In the genomic region with DNA sequence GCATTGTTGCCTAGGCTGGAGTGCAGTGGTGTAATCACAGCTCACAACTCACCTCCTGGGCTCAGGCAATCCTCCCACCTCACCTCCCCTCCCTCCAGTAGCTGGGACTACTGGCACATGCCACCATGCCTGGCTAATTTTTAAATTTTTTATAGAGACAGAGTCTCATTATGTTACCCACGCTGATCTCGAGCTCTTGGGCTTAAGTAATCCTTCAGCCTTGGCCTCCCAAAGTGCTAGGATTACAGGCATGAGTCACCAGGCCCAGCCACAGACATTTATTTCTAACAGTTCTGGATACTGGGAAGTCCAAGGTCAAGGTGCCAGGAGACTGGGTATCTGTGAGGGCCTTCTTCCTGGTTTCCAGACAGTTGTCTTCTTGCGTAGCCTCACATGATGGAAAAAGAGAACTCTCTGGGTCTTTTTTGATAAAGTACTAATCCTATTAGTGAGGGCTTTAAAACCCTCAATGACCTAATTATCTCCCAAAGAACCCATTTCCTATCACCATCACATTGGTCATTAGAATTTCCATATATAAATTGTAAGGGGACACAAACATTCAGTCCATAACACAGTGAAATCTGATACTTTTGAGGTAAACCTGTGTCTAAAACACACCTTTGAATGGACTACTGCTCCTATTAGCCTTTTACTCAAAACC, we compare ENCODE assay signal across 1 cellular context.
A peak's percentile ranks its signal among the peaks of the same experiment; 100 is the strongest.
TF ChIP-seq lines count a peak whose summit lies in the region.

No MANE protein-coding gene starts in this region.

TF ChIP-seq in HEK293, 187 proteins besides CTCF, POLR2A, EP300 and RAD21 (continued from another document and continues in another):
- TF ChIP-seq, protein P1, sequence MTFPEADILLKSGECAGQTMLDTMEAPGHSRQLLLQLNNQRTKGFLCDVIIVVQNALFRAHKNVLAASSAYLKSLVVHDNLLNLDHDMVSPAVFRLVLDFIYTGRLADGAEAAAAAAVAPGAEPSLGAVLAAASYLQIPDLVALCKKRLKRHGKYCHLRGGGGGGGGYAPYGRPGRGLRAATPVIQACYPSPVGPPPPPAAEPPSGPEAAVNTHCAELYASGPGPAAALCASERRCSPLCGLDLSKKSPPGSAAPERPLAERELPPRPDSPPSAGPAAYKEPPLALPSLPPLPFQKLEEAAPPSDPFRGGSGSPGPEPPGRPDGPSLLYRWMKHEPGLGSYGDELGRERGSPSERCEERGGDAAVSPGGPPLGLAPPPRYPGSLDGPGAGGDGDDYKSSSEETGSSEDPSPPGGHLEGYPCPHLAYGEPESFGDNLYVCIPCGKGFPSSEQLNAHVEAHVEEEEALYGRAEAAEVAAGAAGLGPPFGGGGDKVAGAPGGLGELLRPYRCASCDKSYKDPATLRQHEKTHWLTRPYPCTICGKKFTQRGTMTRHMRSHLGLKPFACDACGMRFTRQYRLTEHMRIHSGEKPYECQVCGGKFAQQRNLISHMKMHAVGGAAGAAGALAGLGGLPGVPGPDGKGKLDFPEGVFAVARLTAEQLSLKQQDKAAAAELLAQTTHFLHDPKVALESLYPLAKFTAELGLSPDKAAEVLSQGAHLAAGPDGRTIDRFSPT (tag by site-specific recombination; IDR thresholded peaks at IDR 0.05): peak; percentile 93
- TF ChIP-seq, protein P2, sequence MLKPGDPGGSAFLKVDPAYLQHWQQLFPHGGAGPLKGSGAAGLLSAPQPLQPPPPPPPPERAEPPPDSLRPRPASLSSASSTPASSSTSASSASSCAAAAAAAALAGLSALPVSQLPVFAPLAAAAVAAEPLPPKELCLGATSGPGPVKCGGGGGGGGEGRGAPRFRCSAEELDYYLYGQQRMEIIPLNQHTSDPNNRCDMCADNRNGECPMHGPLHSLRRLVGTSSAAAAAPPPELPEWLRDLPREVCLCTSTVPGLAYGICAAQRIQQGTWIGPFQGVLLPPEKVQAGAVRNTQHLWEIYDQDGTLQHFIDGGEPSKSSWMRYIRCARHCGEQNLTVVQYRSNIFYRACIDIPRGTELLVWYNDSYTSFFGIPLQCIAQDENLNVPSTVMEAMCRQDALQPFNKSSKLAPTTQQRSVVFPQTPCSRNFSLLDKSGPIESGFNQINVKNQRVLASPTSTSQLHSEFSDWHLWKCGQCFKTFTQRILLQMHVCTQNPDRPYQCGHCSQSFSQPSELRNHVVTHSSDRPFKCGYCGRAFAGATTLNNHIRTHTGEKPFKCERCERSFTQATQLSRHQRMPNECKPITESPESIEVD (tag by site-specific recombination; IDR thresholded peaks at IDR 0.05): 0 out of 2 replicates have a peak, but pooled peaks have one; percentile 20
- TF ChIP-seq ZNF510 (tag by site-specific recombination; IDR thresholded peaks at IDR 0.05; ENCODE audit: insufficient replicate concordance) (no peak), ZNF132 (tag by site-specific recombination; IDR thresholded peaks at IDR 0.05; ENCODE audit: borderline replicate concordance) (no peak), BCL11A (tag by site-specific recombination; IDR thresholded peaks at IDR 0.05; ENCODE audit: low read depth) (peak; percentile 64), ZNF248 (tag by site-specific recombination; IDR thresholded peaks at IDR 0.05) (no peak), ZNF529 (tag by site-specific recombination; IDR thresholded peaks at IDR 0.05; ENCODE audit: insufficient replicate concordance) (no peak), ZSCAN30 (tag by site-specific recombination; IDR thresholded peaks at IDR 0.05) (no peak), ZNF140 (tag by site-specific recombination; IDR thresholded peaks at IDR 0.05) (no peak), KLF10 (tag by site-specific recombination; IDR thresholded peaks at IDR 0.05) (no peak; the same call in 1 of the 2 replicates), ZNF266 (tag by site-specific recombination; IDR thresholded peaks at IDR 0.05; ENCODE audit: low read depth) (peak; percentile 97), ZNF404 (tag by site-specific recombination; IDR thresholded peaks at IDR 0.05) (no peak), ZNF175 (tag by site-specific recombination; IDR thresholded peaks at IDR 0.05) (no peak), ZNF184 (tag by site-specific recombination; IDR thresholded peaks at IDR 0.05) (no peak), ZNF707 (tag by site-specific recombination; IDR thresholded peaks at IDR 0.05) (no peak), ZNF600 (tag by site-specific recombination; IDR thresholded peaks at IDR 0.05) (no peak), REPIN1 (tag by site-specific recombination; IDR thresholded peaks at IDR 0.05; ENCODE audit: low read depth) (no peak), ZIC2 (tag by site-specific recombination; IDR thresholded peaks at IDR 0.05) (no peak), ZFP41 (tag by site-specific recombination; IDR thresholded peaks at IDR 0.05; ENCODE audit: borderline replicate concordance) (no peak), ZNF274 (IDR thresholded peaks at IDR 0.05; ENCODE audit: low read length) (no peak), ZNF274 (tag by site-specific recombination; IDR thresholded peaks at IDR 0.05; ENCODE audit: borderline replicate concordance) (no peak), SCRT2 (tag by site-specific recombination; IDR thresholded peaks at IDR 0.05) (no peak), ZFP3 (tag by site-specific recombination; IDR thresholded peaks at IDR 0.05; ENCODE audit: low read depth) (no peak), ZNF416 (tag by site-specific recombination; IDR thresholded peaks at IDR 0.05) (no peak), ZNF366 (tag by site-specific recombination; conservative IDR thresholded peaks at IDR 0.05) (no peak), ZNF561 (tag by site-specific recombination; IDR thresholded peaks at IDR 0.05; ENCODE audit: borderline replicate concordance) (no peak), ZNF596 (tag by site-specific recombination; IDR thresholded peaks at IDR 0.05) (no peak), ZNF302 (tag by site-specific recombination; IDR thresholded peaks at IDR 0.05; ENCODE audit: low read depth) (no peak)
- TF ChIP-seq, protein P3, sequence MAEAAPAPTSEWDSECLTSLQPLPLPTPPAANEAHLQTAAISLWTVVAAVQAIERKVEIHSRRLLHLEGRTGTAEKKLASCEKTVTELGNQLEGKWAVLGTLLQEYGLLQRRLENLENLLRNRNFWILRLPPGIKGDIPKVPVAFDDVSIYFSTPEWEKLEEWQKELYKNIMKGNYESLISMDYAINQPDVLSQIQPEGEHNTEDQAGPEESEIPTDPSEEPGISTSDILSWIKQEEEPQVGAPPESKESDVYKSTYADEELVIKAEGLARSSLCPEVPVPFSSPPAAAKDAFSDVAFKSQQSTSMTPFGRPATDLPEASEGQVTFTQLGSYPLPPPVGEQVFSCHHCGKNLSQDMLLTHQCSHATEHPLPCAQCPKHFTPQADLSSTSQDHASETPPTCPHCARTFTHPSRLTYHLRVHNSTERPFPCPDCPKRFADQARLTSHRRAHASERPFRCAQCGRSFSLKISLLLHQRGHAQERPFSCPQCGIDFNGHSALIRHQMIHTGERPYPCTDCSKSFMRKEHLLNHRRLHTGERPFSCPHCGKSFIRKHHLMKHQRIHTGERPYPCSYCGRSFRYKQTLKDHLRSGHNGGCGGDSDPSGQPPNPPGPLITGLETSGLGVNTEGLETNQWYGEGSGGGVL (tag by site-specific recombination; IDR thresholded peaks at IDR 0.05): peak; percentile 46; the same call in 1 of the 2 replicates
- TF ChIP-seq, protein P4, sequence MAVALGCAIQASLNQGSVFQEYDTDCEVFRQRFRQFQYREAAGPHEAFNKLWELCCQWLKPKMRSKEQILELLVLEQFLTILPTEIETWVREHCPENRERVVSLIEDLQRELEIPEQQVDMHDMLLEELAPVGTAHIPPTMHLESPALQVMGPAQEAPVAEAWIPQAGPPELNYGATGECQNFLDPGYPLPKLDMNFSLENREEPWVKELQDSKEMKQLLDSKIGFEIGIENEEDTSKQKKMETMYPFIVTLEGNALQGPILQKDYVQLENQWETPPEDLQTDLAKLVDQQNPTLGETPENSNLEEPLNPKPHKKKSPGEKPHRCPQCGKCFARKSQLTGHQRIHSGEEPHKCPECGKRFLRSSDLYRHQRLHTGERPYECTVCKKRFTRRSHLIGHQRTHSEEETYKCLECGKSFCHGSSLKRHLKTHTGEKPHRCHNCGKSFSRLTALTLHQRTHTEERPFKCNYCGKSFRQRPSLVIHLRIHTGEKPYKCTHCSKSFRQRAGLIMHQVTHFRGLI (tag by site-specific recombination; IDR thresholded peaks at IDR 0.05): peak; percentile 28; the same call in 1 of the 2 replicates
- TF ChIP-seq, protein P5, sequence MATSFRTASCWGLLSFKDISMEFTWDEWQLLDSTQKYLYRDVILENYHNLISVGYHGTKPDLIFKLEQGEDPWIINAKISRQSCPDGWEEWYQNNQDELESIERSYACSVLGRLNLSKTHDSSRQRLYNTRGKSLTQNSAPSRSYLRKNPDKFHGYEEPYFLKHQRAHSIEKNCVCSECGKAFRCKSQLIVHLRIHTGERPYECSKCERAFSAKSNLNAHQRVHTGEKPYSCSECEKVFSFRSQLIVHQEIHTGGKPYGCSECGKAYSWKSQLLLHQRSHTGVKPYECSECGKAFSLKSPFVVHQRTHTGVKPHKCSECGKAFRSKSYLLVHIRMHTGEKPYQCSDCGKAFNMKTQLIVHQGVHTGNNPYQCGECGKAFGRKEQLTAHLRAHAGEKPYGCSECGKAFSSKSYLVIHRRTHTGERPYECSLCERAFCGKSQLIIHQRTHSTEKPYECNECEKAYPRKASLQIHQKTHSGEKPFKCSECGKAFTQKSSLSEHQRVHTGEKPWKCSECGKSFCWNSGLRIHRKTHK (tag by site-specific recombination; IDR thresholded peaks at IDR 0.05): no peak
- TF ChIP-seq, protein P6, sequence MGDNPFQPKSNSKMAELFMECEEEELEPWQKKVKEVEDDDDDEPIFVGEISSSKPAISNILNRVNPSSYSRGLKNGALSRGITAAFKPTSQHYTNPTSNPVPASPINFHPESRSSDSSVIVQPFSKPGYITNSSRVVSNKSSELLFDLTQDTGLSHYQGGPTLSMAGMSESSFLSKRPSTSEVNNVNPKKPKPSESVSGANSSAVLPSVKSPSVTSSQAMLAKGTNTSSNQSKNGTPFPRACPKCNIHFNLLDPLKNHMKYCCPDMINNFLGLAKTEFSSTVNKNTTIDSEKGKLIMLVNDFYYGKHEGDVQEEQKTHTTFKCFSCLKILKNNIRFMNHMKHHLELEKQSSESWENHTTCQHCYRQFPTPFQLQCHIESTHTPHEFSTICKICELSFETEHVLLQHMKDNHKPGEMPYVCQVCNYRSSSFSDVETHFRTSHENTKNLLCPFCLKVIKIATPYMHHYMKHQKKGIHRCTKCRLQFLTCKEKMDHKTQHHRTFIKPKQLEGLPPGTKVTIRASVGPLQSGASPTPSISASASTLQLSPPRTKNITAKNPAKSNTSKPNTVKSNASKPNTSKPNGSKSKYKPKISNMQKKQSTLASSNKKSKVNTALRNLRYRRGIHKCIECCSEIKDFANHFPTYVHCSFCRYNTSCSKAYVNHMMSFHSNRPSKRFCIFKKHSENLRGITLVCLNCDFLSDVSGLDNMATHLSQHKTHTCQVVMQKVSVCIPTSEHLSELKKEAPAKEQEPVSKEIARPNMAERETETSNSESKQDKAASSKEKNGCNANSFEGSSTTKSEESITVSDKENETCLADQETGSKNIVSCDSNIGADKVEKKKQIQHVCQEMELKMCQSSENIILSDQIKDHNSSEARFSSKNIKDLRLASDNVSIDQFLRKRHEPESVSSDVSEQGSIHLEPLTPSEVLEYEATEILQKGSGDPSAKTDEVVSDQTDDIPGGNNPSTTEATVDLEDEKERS (tag by site-specific recombination; IDR thresholded peaks at IDR 0.05): no peak
- TF ChIP-seq, protein P7, sequence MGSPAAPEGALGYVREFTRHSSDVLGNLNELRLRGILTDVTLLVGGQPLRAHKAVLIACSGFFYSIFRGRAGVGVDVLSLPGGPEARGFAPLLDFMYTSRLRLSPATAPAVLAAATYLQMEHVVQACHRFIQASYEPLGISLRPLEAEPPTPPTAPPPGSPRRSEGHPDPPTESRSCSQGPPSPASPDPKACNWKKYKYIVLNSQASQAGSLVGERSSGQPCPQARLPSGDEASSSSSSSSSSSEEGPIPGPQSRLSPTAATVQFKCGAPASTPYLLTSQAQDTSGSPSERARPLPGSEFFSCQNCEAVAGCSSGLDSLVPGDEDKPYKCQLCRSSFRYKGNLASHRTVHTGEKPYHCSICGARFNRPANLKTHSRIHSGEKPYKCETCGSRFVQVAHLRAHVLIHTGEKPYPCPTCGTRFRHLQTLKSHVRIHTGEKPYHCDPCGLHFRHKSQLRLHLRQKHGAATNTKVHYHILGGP (tag by site-specific recombination; IDR thresholded peaks at IDR 0.05): no peak
- TF ChIP-seq, protein P8, sequence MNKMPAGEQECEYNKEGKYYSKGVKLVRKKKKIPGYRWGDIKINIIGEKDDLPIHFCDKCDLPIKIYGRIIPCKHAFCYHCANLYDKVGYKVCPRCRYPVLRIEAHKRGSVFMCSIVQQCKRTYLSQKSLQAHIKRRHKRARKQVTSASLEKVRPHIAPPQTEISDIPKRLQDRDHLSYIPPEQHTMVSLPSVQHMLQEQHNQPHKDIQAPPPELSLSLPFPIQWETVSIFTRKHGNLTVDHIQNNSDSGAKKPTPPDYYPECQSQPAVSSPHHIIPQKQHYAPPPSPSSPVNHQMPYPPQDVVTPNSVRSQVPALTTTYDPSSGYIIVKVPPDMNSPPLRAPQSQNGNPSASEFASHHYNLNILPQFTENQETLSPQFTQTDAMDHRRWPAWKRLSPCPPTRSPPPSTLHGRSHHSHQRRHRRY (tag by site-specific recombination; IDR thresholded peaks at IDR 0.05): no peak
- TF ChIP-seq, protein P9, sequence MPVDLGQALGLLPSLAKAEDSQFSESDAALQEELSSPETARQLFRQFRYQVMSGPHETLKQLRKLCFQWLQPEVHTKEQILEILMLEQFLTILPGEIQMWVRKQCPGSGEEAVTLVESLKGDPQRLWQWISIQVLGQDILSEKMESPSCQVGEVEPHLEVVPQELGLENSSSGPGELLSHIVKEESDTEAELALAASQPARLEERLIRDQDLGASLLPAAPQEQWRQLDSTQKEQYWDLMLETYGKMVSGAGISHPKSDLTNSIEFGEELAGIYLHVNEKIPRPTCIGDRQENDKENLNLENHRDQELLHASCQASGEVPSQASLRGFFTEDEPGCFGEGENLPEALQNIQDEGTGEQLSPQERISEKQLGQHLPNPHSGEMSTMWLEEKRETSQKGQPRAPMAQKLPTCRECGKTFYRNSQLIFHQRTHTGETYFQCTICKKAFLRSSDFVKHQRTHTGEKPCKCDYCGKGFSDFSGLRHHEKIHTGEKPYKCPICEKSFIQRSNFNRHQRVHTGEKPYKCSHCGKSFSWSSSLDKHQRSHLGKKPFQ (tag by site-specific recombination; IDR thresholded peaks at IDR 0.05): no peak
- TF ChIP-seq, protein P10, sequence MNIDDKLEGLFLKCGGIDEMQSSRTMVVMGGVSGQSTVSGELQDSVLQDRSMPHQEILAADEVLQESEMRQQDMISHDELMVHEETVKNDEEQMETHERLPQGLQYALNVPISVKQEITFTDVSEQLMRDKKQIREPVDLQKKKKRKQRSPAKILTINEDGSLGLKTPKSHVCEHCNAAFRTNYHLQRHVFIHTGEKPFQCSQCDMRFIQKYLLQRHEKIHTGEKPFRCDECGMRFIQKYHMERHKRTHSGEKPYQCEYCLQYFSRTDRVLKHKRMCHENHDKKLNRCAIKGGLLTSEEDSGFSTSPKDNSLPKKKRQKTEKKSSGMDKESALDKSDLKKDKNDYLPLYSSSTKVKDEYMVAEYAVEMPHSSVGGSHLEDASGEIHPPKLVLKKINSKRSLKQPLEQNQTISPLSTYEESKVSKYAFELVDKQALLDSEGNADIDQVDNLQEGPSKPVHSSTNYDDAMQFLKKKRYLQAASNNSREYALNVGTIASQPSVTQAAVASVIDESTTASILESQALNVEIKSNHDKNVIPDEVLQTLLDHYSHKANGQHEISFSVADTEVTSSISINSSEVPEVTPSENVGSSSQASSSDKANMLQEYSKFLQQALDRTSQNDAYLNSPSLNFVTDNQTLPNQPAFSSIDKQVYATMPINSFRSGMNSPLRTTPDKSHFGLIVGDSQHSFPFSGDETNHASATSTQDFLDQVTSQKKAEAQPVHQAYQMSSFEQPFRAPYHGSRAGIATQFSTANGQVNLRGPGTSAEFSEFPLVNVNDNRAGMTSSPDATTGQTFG (tag by site-specific recombination; IDR thresholded peaks at IDR 0.05; ENCODE audit: borderline replicate concordance): no peak
